In genomic region chr2:235626658-235627057, GRCh38 we compare ENCODE assay signal across 40 cellular contexts.
"Had no signal": no experiment of that assay in that cellular context is flagged by ENCODE, and none has a peak within 500 bp of the region (broad histone marks: within the 10 kb centered on the region; RNA-seq: fewer than 3 reads in every experiment).

No MANE protein-coding gene starts in this region.

- FAIRE-seq: astrocyte, bronchial epithelial cell had no signal

- H3K9me3 ChIP-seq: adrenal gland, ascending aorta, body of pancreas, breast epithelium had no signal

- H3K4me1 Mint-ChIP-seq: activated naive CD4-positive, alpha-beta T cell treated with anti-CD3 and anti-CD28 coated beads, Interleukin-2, amount 10 ng/mL, durations not matched to agents 7 days and 5 days; activated naive CD4-positive, alpha-beta T cell treated with anti-CD3 and anti-CD28 coated beads, Interleukin-2, amount 50 U/mL, for 24 hours; activated naive CD8-positive, alpha-beta T cell treated with anti-CD3 and anti-CD28 coated beads for 36 hours; activated naive CD8-positive, alpha-beta T cell treated with anti-CD3 and anti-CD28 coated beads, Interleukin-2, amount 10 ng/mL, durations not matched to agents 7 days and 5 days; activated naive CD8-positive, alpha-beta T cell treated with anti-CD3 and anti-CD28 coated beads, Interleukin-2, amount 50 U/mL, for 24 hours; activated T-helper 17 cell treated with anti-CD3 and anti-CD28 coated beads, Interleukin-2, amount 50 U/mL, for 72 hours had no signal

- H3K36me3 ChIP-seq: adrenal gland, ascending aorta, brain microvascular endothelial cell, breast epithelium, cardiac muscle cell had no signal

- DNase-seq: activated effector memory CD4-positive, alpha-beta T cell treated with anti-CD3 and anti-CD28 coated beads, Interleukin-2, amount 50 U/mL, for 16 hours; activated effector memory CD4-positive, alpha-beta T cell treated with Interleukin-2 at 50 U/mL for 16 hours; activated gamma-delta T cell; activated gamma-delta T cell treated with Interleukin-2 at 50 U/mL for 16 hours; activated naive CD4-positive, alpha-beta T cell; activated naive CD4-positive, alpha-beta T cell treated with anti-CD3 and anti-CD28 coated beads for 36 hours; activated naive CD4-positive, alpha-beta T cell treated with anti-CD3 and anti-CD28 coated beads, Interleukin-2, amount 10 ng/mL, durations not matched to agents 7 days and 5 days; activated naive CD4-positive, alpha-beta T cell treated with anti-CD3 and anti-CD28 coated beads, Interleukin-2, amount 50 U/mL, for 16 hours; activated naive CD4-positive, alpha-beta T cell treated with Interleukin-2 at 50 U/mL for 16 hours; activated naive CD8-positive, alpha-beta T cell treated with anti-CD3 and anti-CD28 coated beads for 36 hours; activated naive CD8-positive, alpha-beta T cell treated with anti-CD3 and anti-CD28 coated beads, Interleukin-2, amount 10 ng/mL, durations not matched to agents 7 days and 5 days; activated naive CD8-positive, alpha-beta T cell treated with anti-CD3 and anti-CD28 coated beads, Interleukin-2, amount 50 U/mL, for 24 hours; activated T-cell treated with anti-CD3 and anti-CD28 coated beads, Interleukin-2, amount 50 U/mL, for 1 hour; activated T-cell treated with anti-CD3 and anti-CD28 coated beads, Interleukin-2, amount 50 U/mL, for 24 hours; activated T-cell treated with anti-CD3 and anti-CD28 coated beads, Interleukin-2, amount 50 U/mL, for 4 hours; activated T-cell treated with anti-CD3 and anti-CD28 coated beads, Interleukin-2, amount 50 U/mL, for 48 hours; activated T-cell treated with anti-CD3 and anti-CD28 coated beads, Interleukin-2, amount 50 U/mL, for 72 hours; adrenal gland; amniotic stem cell; amygdala; anterior cingulate cortex; aorta; body of pancreas; brain microvascular endothelial cell; caudate nucleus; central memory CD4-positive, alpha-beta T cell; cerebellar nuclear complex had no signal

- H3K9me3 Mint-ChIP-seq: activated naive CD4-positive, alpha-beta T cell treated with anti-CD3 and anti-CD28 coated beads, Interleukin-2, amount 10 ng/mL, durations not matched to agents 7 days and 5 days; activated naive CD4-positive, alpha-beta T cell treated with anti-CD3 and anti-CD28 coated beads, Interleukin-2, amount 50 U/mL, for 24 hours; activated naive CD8-positive, alpha-beta T cell treated with anti-CD3 and anti-CD28 coated beads for 36 hours; activated naive CD8-positive, alpha-beta T cell treated with anti-CD3 and anti-CD28 coated beads, Interleukin-2, amount 10 ng/mL, durations not matched to agents 7 days and 5 days; activated naive CD8-positive, alpha-beta T cell treated with anti-CD3 and anti-CD28 coated beads, Interleukin-2, amount 50 U/mL, for 24 hours; activated T-cell treated with anti-CD3 and anti-CD28 coated beads, Interleukin-2, amount 50 U/mL, for 24 hours; activated T-cell treated with anti-CD3 and anti-CD28 coated beads, Interleukin-2, amount 50 U/mL, for 4 hours; activated T-cell treated with anti-CD3 and anti-CD28 coated beads, Interleukin-2, amount 50 U/mL, for 72 hours; activated T-helper 1 cell treated with anti-CD3 and anti-CD28 coated beads, Interleukin-12 subunit alpha, Interleukin-12 subunit beta, Interleukin-2, Interleukin-4 antibody, amounts not matched to agents 30 ng/mL and 10 ng/mL and 1 ng/mL, durations not matched to agents 14 hours and 24 hours and 36 hours; activated T-helper 17 cell treated with anti-CD3 and anti-CD28 coated beads, Interleukin-2, amount 50 U/mL, for 72 hours; activated T-helper 2 cell treated with anti-CD3 and anti-CD28 coated beads, Interferon-gamma antibody, Interleukin-2, Interleukin-4, amounts not matched to agents 10 μg/mL and 5 μg/mL and 100 μg/mL, durations not matched to agents 14 hours and 24 hours and 36 hours; central memory CD8-positive, alpha-beta T cell had no signal

- ATAC-seq: activated naive CD4-positive, alpha-beta T cell treated with anti-CD3 and anti-CD28 coated beads, Interleukin-2, amount 50 U/mL, for 72 hours; activated naive CD8-positive, alpha-beta T cell treated with anti-CD3 and anti-CD28 coated beads, Interleukin-2, amount 50 U/mL, for 24 hours; activated T-cell treated with anti-CD3 and anti-CD28 coated beads, Interleukin-2, amount 50 U/mL, for 4 hours; activated T-cell treated with anti-CD3 and anti-CD28 coated beads, Interleukin-2, amount 50 U/mL, for 72 hours; activated T-helper 17 cell treated with anti-CD3 and anti-CD28 coated beads, Interleukin-2, amount 50 U/mL, for 72 hours; body of pancreas had no signal

- H3K4me1 ChIP-seq: ascending aorta, breast epithelium had no signal

- H3K27me3 Mint-ChIP-seq: activated naive CD8-positive, alpha-beta T cell treated with anti-CD3 and anti-CD28 coated beads, Interleukin-2, amount 10 ng/mL, durations not matched to agents 7 days and 5 days; activated naive CD8-positive, alpha-beta T cell treated with anti-CD3 and anti-CD28 coated beads, Interleukin-2, amount 50 U/mL, for 24 hours; activated T-helper 17 cell treated with anti-CD3 and anti-CD28 coated beads, Interleukin-2, amount 50 U/mL, for 72 hours had no signal

- H3K4me3 Mint-ChIP-seq: activated naive CD4-positive, alpha-beta T cell treated with anti-CD3 and anti-CD28 coated beads for 36 hours; activated naive CD4-positive, alpha-beta T cell treated with anti-CD3 and anti-CD28 coated beads, Interleukin-2, amount 10 ng/mL, durations not matched to agents 7 days and 5 days; activated naive CD4-positive, alpha-beta T cell treated with anti-CD3 and anti-CD28 coated beads, Interleukin-2, amount 50 U/mL, for 24 hours; activated naive CD8-positive, alpha-beta T cell; activated naive CD8-positive, alpha-beta T cell treated with anti-CD3 and anti-CD28 coated beads for 36 hours; activated naive CD8-positive, alpha-beta T cell treated with anti-CD3 and anti-CD28 coated beads, Interleukin-2, amount 10 ng/mL, durations not matched to agents 7 days and 5 days; activated naive CD8-positive, alpha-beta T cell treated with anti-CD3 and anti-CD28 coated beads, Interleukin-2, amount 50 U/mL, for 24 hours; activated T-cell treated with anti-CD3 and anti-CD28 coated beads, Interleukin-2, amount 50 U/mL, for 24 hours; activated T-cell treated with anti-CD3 and anti-CD28 coated beads, Interleukin-2, amount 50 U/mL, for 4 hours; activated T-cell treated with anti-CD3 and anti-CD28 coated beads, Interleukin-2, amount 50 U/mL, for 72 hours; activated T-helper 1 cell treated with anti-CD3 and anti-CD28 coated beads, Interleukin-12 subunit alpha, Interleukin-12 subunit beta, Interleukin-2, Interleukin-4 antibody, amounts not matched to agents 30 ng/mL and 10 ng/mL and 1 ng/mL, durations not matched to agents 14 hours and 24 hours and 36 hours; activated T-helper 17 cell treated with anti-CD3 and anti-CD28 coated beads, Interleukin-2, amount 50 U/mL, for 72 hours; brain; central memory CD8-positive, alpha-beta T cell had no signal

- H3K36me3 Mint-ChIP-seq: activated naive CD4-positive, alpha-beta T cell treated with anti-CD3 and anti-CD28 coated beads, Interleukin-2, amount 10 ng/mL, durations not matched to agents 7 days and 5 days; activated naive CD4-positive, alpha-beta T cell treated with anti-CD3 and anti-CD28 coated beads, Interleukin-2, amount 50 U/mL, for 24 hours; activated naive CD4-positive, alpha-beta T cell treated with anti-CD3 and anti-CD28 coated beads, Interleukin-2, amount 50 U/mL, for 72 hours; activated naive CD8-positive, alpha-beta T cell; activated naive CD8-positive, alpha-beta T cell treated with anti-CD3 and anti-CD28 coated beads for 36 hours; activated naive CD8-positive, alpha-beta T cell treated with anti-CD3 and anti-CD28 coated beads, Interleukin-2, amount 10 ng/mL, durations not matched to agents 7 days and 5 days had no signal

- H3K27ac ChIP-seq: adrenal gland, ascending aorta, body of pancreas, brain microvascular endothelial cell, breast epithelium, cardiac muscle cell had no signal

- H3K27ac Mint-ChIP-seq: activated naive CD4-positive, alpha-beta T cell treated with anti-CD3 and anti-CD28 coated beads for 36 hours; activated naive CD4-positive, alpha-beta T cell treated with anti-CD3 and anti-CD28 coated beads, Interleukin-2, amount 10 ng/mL, durations not matched to agents 7 days and 5 days; activated naive CD4-positive, alpha-beta T cell treated with anti-CD3 and anti-CD28 coated beads, Interleukin-2, amount 50 U/mL, for 24 hours; activated naive CD4-positive, alpha-beta T cell treated with anti-CD3 and anti-CD28 coated beads, Interleukin-2, amount 50 U/mL, for 72 hours; activated naive CD8-positive, alpha-beta T cell; activated naive CD8-positive, alpha-beta T cell treated with anti-CD3 and anti-CD28 coated beads for 36 hours; activated naive CD8-positive, alpha-beta T cell treated with anti-CD3 and anti-CD28 coated beads, Interleukin-2, amount 10 ng/mL, durations not matched to agents 7 days and 5 days; activated naive CD8-positive, alpha-beta T cell treated with anti-CD3 and anti-CD28 coated beads, Interleukin-2, amount 50 U/mL, for 24 hours; activated T-cell treated with anti-CD3 and anti-CD28 coated beads, Interleukin-2, amount 50 U/mL, for 24 hours; activated T-cell treated with anti-CD3 and anti-CD28 coated beads, Interleukin-2, amount 50 U/mL, for 72 hours; activated T-helper 1 cell treated with anti-CD3 and anti-CD28 coated beads, Interleukin-12 subunit alpha, Interleukin-12 subunit beta, Interleukin-2, Interleukin-4 antibody, amounts not matched to agents 30 ng/mL and 10 ng/mL and 1 ng/mL, durations not matched to agents 14 hours and 24 hours and 36 hours; activated T-helper 17 cell treated with anti-CD3 and anti-CD28 coated beads, Interleukin-2, amount 50 U/mL, for 72 hours; activated T-helper 2 cell treated with anti-CD3 and anti-CD28 coated beads, Interferon-gamma antibody, Interleukin-2, Interleukin-4, amounts not matched to agents 10 μg/mL and 5 μg/mL and 100 μg/mL, durations not matched to agents 14 hours and 24 hours and 36 hours had no signal

- H3K27me3 ChIP-seq: adrenal gland, ascending aorta, body of pancreas, brain microvascular endothelial cell, breast epithelium, cardiac muscle cell had no signal

- H3K4me3 ChIP-seq: adrenal gland, ascending aorta, body of pancreas, breast epithelium, cardiac muscle cell had no signal
